ENCODE assay signal across 10 cellular contexts in the genomic region with DNA sequence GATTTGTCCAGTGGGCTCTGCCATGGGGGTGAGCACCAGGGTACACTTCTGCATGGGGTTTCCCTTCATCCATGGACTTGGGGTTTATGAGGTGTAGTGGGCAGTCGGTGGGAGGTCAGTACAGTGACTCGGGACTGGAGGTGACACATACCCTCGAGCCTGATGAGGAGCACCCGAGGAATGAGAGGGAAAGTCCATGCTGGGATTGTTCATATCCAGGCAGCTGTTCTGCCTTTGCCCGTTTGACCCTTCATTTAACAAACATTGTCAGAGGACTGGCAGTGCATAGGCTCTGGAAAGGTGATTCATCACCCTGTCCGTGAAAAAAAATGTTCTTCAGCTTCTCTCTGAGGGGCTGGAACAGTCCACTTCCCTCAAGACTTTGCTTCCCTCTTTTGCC. TPM values are rescaled to one million over a fixed set of nuclear protein-coding genes. Genes with fewer than 3 reads are reported as not detected.
DNase-seq lines count a peak whose midpoint lies in the region; ATAC-seq, FAIRE-seq and TF ChIP-seq lines count a peak whose summit lies in the region.
"Had no signal": no experiment of that assay in that cellular context is flagged by ENCODE, and none has a peak within 500 bp of the region (broad histone marks: within the 10 kb centered on the region; RNA-seq: fewer than 3 reads in every experiment).

No MANE protein-coding gene starts in this region.

- peak overlapping the region; percentile 39 to 98 (median 94) for H3K27ac ChIP-seq in heart left ventricle
- H3K27ac ChIP-seq in mesenchymal stem cell (ENCODE audit: low read length, poor library complexity, severe bottlenecking): peak overlapping the region; percentile 81
- H3K27ac ChIP-seq in WERI-Rb-1: no peak overlapping the region
- H3K27ac ChIP-seq: BLaER1 treated with 17β-estradiol and CSF1 and Interleukin-3, amounts not matched to agents 10 nM and 100 nM had no signal

- H3K9ac ChIP-seq in mesenchymal stem cell (ENCODE audit: low read length): peak overlapping the region; percentile 96
- H3K9ac ChIP-seq: BLaER1 treated with 17β-estradiol and CSF1 and Interleukin-3, amounts not matched to agents 10 nM and 100 nM had no signal

- no peak overlapping the region for H3K23ac ChIP-seq in mesenchymal stem cell (ENCODE audit: low read length in 2 of 2)

- H3K14ac ChIP-seq in mesenchymal stem cell (ENCODE audit: low read length in 2 of 2): no peak overlapping the region

- peak overlapping the region; percentile 99 for H3K4me2 ChIP-seq in mesenchymal stem cell (ENCODE audit: low read length, poor library complexity, severe bottlenecking)
- H3K4me2 ChIP-seq: BLaER1 treated with 17β-estradiol and CSF1 and Interleukin-3, amounts not matched to agents 10 nM and 100 nM had no signal

- H2BK5ac ChIP-seq in mesenchymal stem cell (ENCODE audit: low read depth, low read length, poor library complexity, severe bottlenecking): no peak overlapping the region

- DNase-seq in heart left ventricle: peak in 1 of 5 donors; percentile 33
- no peak for DNase-seq in cardiac septum (ENCODE audit: low spot score)
- peak; percentile 77 for DNase-seq in bronchial epithelial cell (ENCODE audit: low read depth)
- peak; percentile 90 for DNase-seq in mesenchymal stem cell
- DNase-seq in urothelium cell line (ENCODE audit: low spot score): peak; percentile 36
- no peak for DNase-seq in GM10248 (ENCODE audit: extremely low spot score)
- no peak for DNase-seq in WERI-Rb-1
- no peak for DNase-seq in NK-92 treated with Interleukin-12 subunit alpha and Interleukin-12 subunit beta, amount 100 ng/mL, for 24 hours (lab: John Stamatoyannopoulos, UW)

- H2BK120ac ChIP-seq in mesenchymal stem cell (ENCODE audit: low read depth, low read length): no peak overlapping the region

- H3K79me1 ChIP-seq in mesenchymal stem cell (replicated peaks; ENCODE audit: low read length, poor library complexity, severe bottlenecking): peaks cover 23% of the 10 kb centered on the region

- H2AK5ac ChIP-seq in mesenchymal stem cell (ENCODE audit: low read length, severe bottlenecking): no peak overlapping the region

- 29 to 38% (median 32%) methylated on average over 6 of the region's 6 CpGs for WGBS in heart left ventricle, 4 donors
- WGBS in mesenchymal stem cell: 2% methylated on average over 6 of the region's 6 CpGs

- H3K27me3 ChIP-seq in heart left ventricle (peaks cover 0 to 30% (median 0%) of the 10 kb centered on the region in 9 donors), bronchial epithelial cell (ENCODE audit: control insufficient read depth, insufficient read depth, low read length) (peaks cover 11% of the 10 kb centered on the region), mesenchymal stem cell (ENCODE audit: control insufficient read depth in 1 of 2, insufficient read depth in 1 of 2, low read length in 2 of 2) (no peaks in the 10 kb centered on the region), WERI-Rb-1 (ENCODE audit: insufficient read depth, low read depth, severe bottlenecking) (peaks cover 67% of the 10 kb centered on the region)

- H2AFZ ChIP-seq in mesenchymal stem cell (ENCODE audit: low read depth, low read length): no peak overlapping the region

- CTCF ChIA-PET in GM10248 (lab: Yijun Ruan, JAX): interaction anchor here (0.7 to 1.3 kb wide), 2 partner anchors 8 to 27 kb away, joined by 3 read pairs; no protein-coding TSS in a partner anchor

- TF ChIP-seq CTCF in heart left ventricle (IDR thresholded peaks at IDR 0.05) (no peak), bronchial epithelial cell (IDR thresholded peaks at IDR 0.05; ENCODE audit: insufficient read depth, low read length, severe bottlenecking) (no peak), GM10248 (IDR thresholded peaks at IDR 0.05; ENCODE audit: control extremely low read depth, extremely low read depth, low read depth, missing control alignments) (no peak), WERI-Rb-1 (IDR thresholded peaks at IDR 0.05; ENCODE audit: low read depth, low read length) (no peak)

- H3K9me3 ChIP-seq in heart left ventricle: no peaks in the 10 kb centered on the region
- no peaks in the 10 kb centered on the region for H3K9me3 ChIP-seq in mesenchymal stem cell (ENCODE audit: control insufficient read depth, low read length)
- H3K9me3 ChIP-seq in WERI-Rb-1 (ENCODE audit: severe bottlenecking): peaks cover 3% of the 10 kb centered on the region
- H3K9me3 ChIP-seq: BLaER1 treated with 17β-estradiol and CSF1 and Interleukin-3, amounts not matched to agents 10 nM and 100 nM; pancreas had no signal

- H3K4me3 ChIP-seq in heart left ventricle (peak overlapping the region in 11 of 12 donors; percentile 58 to 89 (median 72)), bronchial epithelial cell (ENCODE audit: low read depth, low read length) (no peak overlapping the region), mesenchymal stem cell (ENCODE audit: insufficient read depth in 1 of 2, low read depth in 1 of 2, low read length in 2 of 2) (peak overlapping the region in 1 of 2 experiments; percentile 93), WERI-Rb-1 (ENCODE audit: low read depth, low read length) (no peak overlapping the region)
- H3K4me3 ChIP-seq: BLaER1 treated with 17β-estradiol and CSF1 and Interleukin-3, amounts not matched to agents 10 nM and 100 nM had no signal

- peak overlapping the region; percentile 39 for H2BK15ac ChIP-seq in mesenchymal stem cell (ENCODE audit: low read depth, poor library complexity, severe bottlenecking)

- H3K36me3 ChIP-seq in heart left ventricle (no peaks in the 10 kb centered on the region), bronchial epithelial cell (ENCODE audit: control insufficient read depth, insufficient read depth, low read length) (no peaks in the 10 kb centered on the region), mesenchymal stem cell (ENCODE audit: control insufficient read depth in 1 of 2, insufficient read depth in 2 of 2, low read depth in 1 of 2, low read length in 2 of 2) (peaks cover 0 to 18% of the 10 kb centered on the region in 2 experiments), WERI-Rb-1 (no peaks in the 10 kb centered on the region)
- H3K36me3 ChIP-seq: BLaER1 treated with 17β-estradiol and CSF1 and Interleukin-3, amounts not matched to agents 10 nM and 100 nM; pancreas had no signal

- H3K4me1 ChIP-seq in heart left ventricle: peaks cover 0 to 79% (median 47%) of the 10 kb centered on the region in 12 donors
- peaks cover 29% of the 10 kb centered on the region for H3K4me1 ChIP-seq in mesenchymal stem cell (ENCODE audit: control insufficient read depth, insufficient read depth, low read depth, low read length)

- H4K8ac ChIP-seq in mesenchymal stem cell (ENCODE audit: low read length): no peak overlapping the region

- POLR2A ChIA-PET in GM10248 (lab: Yijun Ruan, JAX): no interaction called here

- no peak overlapping the region for H4K91ac ChIP-seq in mesenchymal stem cell (ENCODE audit: low read length)

- FAIRE-seq in bronchial epithelial cell (lab: Jason Lieb, UNC): peak; percentile 55
- FAIRE-seq in urothelium cell line (lab: Jason Lieb, UNC): no peak
- FAIRE-seq: pancreas had no signal

- intact Hi-C loops in heart left ventricle (cut with DNase I) (loop anchor here in 3 of 10 donors (2.0 to 10.0 kb wide), 4 partner anchors 27 to 141 kb away; no protein-coding TSS in a partner anchor), cardiac septum (cut with DNase I) (no loop called here)

- H3K18ac ChIP-seq in mesenchymal stem cell (ENCODE audit: low read depth in 1 of 2, low read length in 2 of 2): no peak overlapping the region

- H3K4ac ChIP-seq in mesenchymal stem cell (ENCODE audit: low read depth in 1 of 2, low read length in 2 of 2): no peak overlapping the region

- ATAC-seq in heart left ventricle: no peak
- ATAC-seq: pancreas had no signal

- peak overlapping the region in 1 of 2 experiments; percentile 59 for H2BK12ac ChIP-seq in mesenchymal stem cell (ENCODE audit: low read length in 2 of 2)

- TF ChIP-seq POLR2A in heart left ventricle (IDR thresholded peaks at IDR 0.05): no peak

RNA-seq across cellular contexts. Expression of a gene that starts 2.7 kb away (rescaled TPM):
- total RNA-seq in heart left ventricle (10 to 100 TPM; 12.3 to 46.5 (median 25.4) TPM), cardiac septum (50.8 TPM), bronchial epithelial cell (11.1 and 14.1 TPM in 2 replicates)
- polyA plus RNA-seq in heart left ventricle: 10 to 100 TPM in 1 of 2 donors, 1 to 10 TPM in 1; 7.6 to 20.2 TPM
- polyA plus RNA-seq in mesenchymal stem cell (2013, experiment 1 of 2): 3.2 TPM
- polyA plus RNA-seq in mesenchymal stem cell (2013, experiment 2 of 2): 3.0 TPM

Comparison
In these comparisons a context has a peak if more than half of its experiments do, and no peak if none do; other contexts are left out.
1. DNase-seq: peak in bronchial epithelial cell (single experiment), mesenchymal stem cell (single experiment) and urothelium cell line (single experiment); none in cardiac septum (single experiment), GM10248 (single experiment), WERI-Rb-1 (single experiment) and NK-92 treated with Interleukin-12 subunit alpha and Interleukin-12 subunit beta, amount 100 ng/mL, for 24 hours (single experiment).
2. H3K4me3 ChIP-seq: peak in heart left ventricle (11 of 12); none in bronchial epithelial cell (single experiment) and WERI-Rb-1 (single experiment).